ENCODE assay signal across 8 cellular contexts in genomic region chr14:102086346-102086971, GRCh38. TPM values are rescaled to one million over a fixed set of nuclear protein-coding genes. Genes with fewer than 3 reads are reported as not detected.
DNase-seq lines count a peak whose midpoint lies in the region; ATAC-seq and TF ChIP-seq lines count a peak whose summit lies in the region.

No MANE protein-coding gene starts in this region.

- 0 to 1% methylated on average over 25 to 44 of the region's 73 CpGs for WGBS in thyroid gland, 2 donors

- peak overlapping the region; percentile 96 to 100 (median 100) for H3K27ac ChIP-seq in thyroid gland

- TF ChIP-seq CTCF in foreskin fibroblast (IDR thresholded peaks at IDR 0.05; ENCODE audit: low read depth, low read length) (no peak), omental fat pad (IDR thresholded peaks at IDR 0.05) (no peak), thyroid gland (IDR thresholded peaks at IDR 0.05) (peak in 1 of 6 experiments; percentile 17)

- H3K4me3 ChIP-seq in foreskin fibroblast (ENCODE audit: low read depth in 1 of 2, low read length in 2 of 2): peak overlapping the region; percentile 69 to 80
- peak overlapping the region; percentile 53 to 94 (median 67) for H3K4me3 ChIP-seq in thyroid gland (replicated peaks in 1 of 3)

- ATAC-seq in HG02852 (IDR thresholded peaks at IDR 0.05; ENCODE audit: unreplicated experiment) (peak; percentile 24), omental fat pad (ENCODE audit: low FRiP score) (peak; percentile 14)

- peaks cover 38 to 41% of the 10 kb centered on the region in 2 donors for H3K36me3 ChIP-seq in thyroid gland

- intact Hi-C loops in thyroid gland (cut with DNase I): no loop called here

- no peak for TF ChIP-seq POLR2A in thyroid gland (IDR thresholded peaks at IDR 0.05)

- no peaks in the 10 kb centered on the region for H3K9me3 ChIP-seq in thyroid gland

- H3K4me1 ChIP-seq in thyroid gland: peaks cover 38 to 42% of the 10 kb centered on the region in 2 donors

- no peaks in the 10 kb centered on the region for H3K27me3 ChIP-seq in thyroid gland

- peak; percentile 71 for DNase-seq in DMS53 (lab: John Stamatoyannopoulos, UW)
- DNase-seq in DMS53 treated with DMSO at 0.1 percent for 48 hours (lab: John Stamatoyannopoulos, UW; ENCODE audit: unreplicated experiment): no peak
- DNase-seq in NOMO-1 (lab: John Stamatoyannopoulos, UW; ENCODE audit: unreplicated experiment in 2 of 2): peak; percentile 42 to 62
- DNase-seq in activated effector memory CD4-positive, alpha-beta T cell treated with anti-CD3 and anti-CD28 coated beads, Interleukin-2, amount 50 U/mL, for 16 hours: peak; percentile 88
- peak; percentile 42 to 78 for DNase-seq in foreskin fibroblast
- DNase-seq in omental fat pad (ENCODE audit: low spot score): no peak
- DNase-seq in thyroid gland: peak; percentile 47 to 52

RNA-seq across cellular contexts. Expression of gene HSP90AA1, which starts 0.4 kb away (rescaled TPM):
- total RNA-seq in omental fat pad (1,000 to 10,000 TPM in 1 of 4 donors, 100 to 1,000 TPM in 3; 453 to 1,533 (median 691) TPM), thyroid gland (100 to 1,000 TPM; 217 to 405 (median 278) TPM)

RNA-seq across cellular contexts. Expression of gene WDR20, which starts 53.2 kb away (rescaled TPM):
- 10 to 100 TPM; 20.2 to 26.4 (median 22.0) TPM for total RNA-seq in omental fat pad
- 10 to 100 TPM; 27.1 to 48.8 (median 37.6) TPM for total RNA-seq in thyroid gland

Comparison
In these comparisons a context has a peak if more than half of its experiments do, and no peak if none do; other contexts are left out.
1. DNase-seq: peak in DMS53 (single experiment), NOMO-1 (2 of 2), activated effector memory CD4-positive, alpha-beta T cell treated with anti-CD3 and anti-CD28 coated beads, Interleukin-2, amount 50 U/mL, for 16 hours (single experiment), foreskin fibroblast (2 of 2) and thyroid gland (2 of 2); none in DMS53 treated with DMSO at 0.1 percent for 48 hours (single experiment) and omental fat pad (single experiment).